Comparison of ENCODE assay signal across 20 cellular contexts in genomic region chr2:144847347-144848080, GRCh38.
"Had no signal": no experiment of that assay in that cellular context is flagged by ENCODE, and none has a peak within 500 bp of the region (broad histone marks: within the 10 kb centered on the region; RNA-seq: fewer than 3 reads in every experiment).

No MANE protein-coding gene starts in this region.

- H3K4me3 ChIP-seq: K562 had no signal

- H3K9me3 Mint-ChIP-seq: IgD-negative memory B cell had no signal

- H3K4me3 Mint-ChIP-seq: IgD-negative memory B cell had no signal

- ATAC-seq: Panc1 had no signal

- H3K27ac Mint-ChIP-seq: IgD-negative memory B cell had no signal

- H3K27me3 Mint-ChIP-seq: IgD-negative memory B cell had no signal

- H3K27ac ChIP-seq: RWPE1 had no signal

- DNase-seq: MV-4-11, NCI-H1048, NCI-H1105, NCI-H1417, NCI-H1436 treated with DMSO at 0.1 percent for 48 hours, NCI-H1694 treated with DMSO at 0.1 percent for 48 hours, NCI-H1930, NCI-H2081, NCI-H2171, NCI-H226, NCI-H446, NCI-H510A, NCI-H524 treated with DMSO at 0.1 percent for 48 hours, NCI-H69, NCI-H774, SHP77 had no signal
